1 cellular context compared by ENCODE assay signal in genomic region chr12:8045952-8046944, GRCh38.
TF ChIP-seq lines count a peak whose summit lies in the region.

No MANE protein-coding gene starts in this region.

TF ChIP-seq in liver, 16 proteins besides CTCF, POLR2A, EP300 and RAD21 (continued from another document):
- TF ChIP-seq, protein P1, sequence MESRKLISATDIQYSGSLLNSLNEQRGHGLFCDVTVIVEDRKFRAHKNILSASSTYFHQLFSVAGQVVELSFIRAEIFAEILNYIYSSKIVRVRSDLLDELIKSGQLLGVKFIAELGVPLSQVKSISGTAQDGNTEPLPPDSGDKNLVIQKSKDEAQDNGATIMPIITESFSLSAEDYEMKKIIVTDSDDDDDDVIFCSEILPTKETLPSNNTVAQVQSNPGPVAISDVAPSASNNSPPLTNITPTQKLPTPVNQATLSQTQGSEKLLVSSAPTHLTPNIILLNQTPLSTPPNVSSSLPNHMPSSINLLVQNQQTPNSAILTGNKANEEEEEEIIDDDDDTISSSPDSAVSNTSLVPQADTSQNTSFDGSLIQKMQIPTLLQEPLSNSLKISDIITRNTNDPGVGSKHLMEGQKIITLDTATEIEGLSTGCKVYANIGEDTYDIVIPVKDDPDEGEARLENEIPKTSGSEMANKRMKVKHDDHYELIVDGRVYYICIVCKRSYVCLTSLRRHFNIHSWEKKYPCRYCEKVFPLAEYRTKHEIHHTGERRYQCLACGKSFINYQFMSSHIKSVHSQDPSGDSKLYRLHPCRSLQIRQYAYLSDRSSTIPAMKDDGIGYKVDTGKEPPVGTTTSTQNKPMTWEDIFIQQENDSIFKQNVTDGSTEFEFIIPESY (IDR thresholded peaks at IDR 0.05), result no peak
- TF ChIP-seq FOXA1 (IDR thresholded peaks at IDR 0.05) (no peak), SP1 (IDR thresholded peaks at IDR 0.05) (no peak)
TF ChIP-seq in liver: peak in this region for 3.
